ENCODE assay signal across 8 cellular contexts in genomic region chr10:22437620-22438588, GRCh38.
DNase-seq lines count a peak whose midpoint lies in the region; ATAC-seq and TF ChIP-seq lines count a peak whose summit lies in the region.

No MANE protein-coding gene starts in this region.

- peak; percentile 21 for ATAC-seq in GM21526 (IDR thresholded peaks at IDR 0.05; ENCODE audit: low FRiP score, unreplicated experiment)

- peak overlapping the region; percentile 93 to 98 (median 95) for H3K9ac ChIP-seq in skeletal muscle tissue (ENCODE audit: low read depth in 1 of 3, low read length in 3 of 3)

- H3K36me3 ChIP-seq in iPS DF 6.9 (ENCODE audit: control insufficient read depth, insufficient read depth, low read length) (no peaks in the 10 kb centered on the region), skeletal muscle tissue (ENCODE audit: control insufficient read depth in 3 of 3, insufficient read depth in 3 of 3, low read length in 3 of 3) (no peaks in the 10 kb centered on the region)

- H3K27me3 ChIP-seq in iPS DF 6.9 (ENCODE audit: control insufficient read depth, insufficient read depth, low read length) (peaks cover 23% of the 10 kb centered on the region), skeletal muscle tissue (ENCODE audit: control insufficient read depth in 3 of 3, insufficient read depth in 3 of 3, low read length in 3 of 3) (peaks cover 0 to 4% (median 0%) of the 10 kb centered on the region in 3 donors)

- WGBS in iPS DF 6.9 (ENCODE audit: insufficient coverage, insufficient read length) = no CpG with 5 or more reads among the region's 27 CpGs

- no peaks in the 10 kb centered on the region for H3K9me3 ChIP-seq in iPS DF 6.9 (ENCODE audit: control insufficient read depth, insufficient read depth, low read length)
- H3K9me3 ChIP-seq in skeletal muscle tissue (ENCODE audit: control insufficient read depth in 3 of 3, low read length in 3 of 3) = no peaks in the 10 kb centered on the region

- no peak for TF ChIP-seq CTCF in GM10248 (IDR thresholded peaks at IDR 0.05; ENCODE audit: control extremely low read depth, extremely low read depth, low read depth, missing control alignments)

- peak; percentile 47 for DNase-seq in GM10248 (ENCODE audit: extremely low spot score)
- DNase-seq in HuH-7 (ENCODE audit: low spot score) = peak; percentile 55
- peak; percentile 4 for DNase-seq in activated naive CD8-positive, alpha-beta T cell treated with anti-CD3 and anti-CD28 coated beads, Interleukin-2, amount 50 U/mL, for 16 hours (ENCODE audit: low read depth, low spot score)
- no peak for DNase-seq in iPS DF 6.9 (ENCODE audit: low read depth, low spot score)
- no peak for DNase-seq in SW 1271 (lab: John Stamatoyannopoulos, UW)
- DNase-seq in NCI-H1694 treated with DMSO at 0.1 percent for 48 hours (lab: John Stamatoyannopoulos, UW) = no peak

- 0 out of 2 replicates have a peak, but pooled peaks cover 3% of the 10 kb centered on the region for H3K4me1 ChIP-seq in iPS DF 6.9 (ENCODE audit: control insufficient read depth, insufficient read depth, low read length)
- H3K4me1 ChIP-seq in skeletal muscle tissue (ENCODE audit: control insufficient read depth in 3 of 3, insufficient read depth in 3 of 3, low read length in 3 of 3) = peaks cover 9 to 19% (median 16%) of the 10 kb centered on the region in 3 donors

- CTCF ChIA-PET in GM10248 (lab: Yijun Ruan, JAX) = interaction anchor here (0.7 to 1.8 kb wide), 4 partner anchors 16 to 504 kb away, joined by 3 to 4 read pairs (median 3); no protein-coding TSS in a partner anchor

- H3K27ac ChIP-seq in iPS DF 6.9 (ENCODE audit: low read length) (no peak overlapping the region), skeletal muscle tissue (ENCODE audit: low read depth, low read length) (peak overlapping the region; percentile 94)

- POLR2A ChIA-PET in GM10248 (lab: Yijun Ruan, JAX) = no interaction called here

- peak overlapping the region; percentile 50; the same call in 1 of the 2 replicates for H3K4me3 ChIP-seq in iPS DF 6.9 (ENCODE audit: low read length)
- H3K4me3 ChIP-seq in skeletal muscle tissue (ENCODE audit: low read length in 3 of 3) = peak overlapping the region; percentile 88 to 92 (median 90)

Comparison
In these comparisons a context has a peak if more than half of its experiments do, and no peak if none do; other contexts are left out.
1. DNase-seq: peak in GM10248 (single experiment), HuH-7 (single experiment) and activated naive CD8-positive, alpha-beta T cell treated with anti-CD3 and anti-CD28 coated beads, Interleukin-2, amount 50 U/mL, for 16 hours (single experiment); none in iPS DF 6.9 (single experiment), SW 1271 (0 of 2) and NCI-H1694 treated with DMSO at 0.1 percent for 48 hours (single experiment).